Comparison of ENCODE assay signal across 16 cellular contexts in the genomic region with DNA sequence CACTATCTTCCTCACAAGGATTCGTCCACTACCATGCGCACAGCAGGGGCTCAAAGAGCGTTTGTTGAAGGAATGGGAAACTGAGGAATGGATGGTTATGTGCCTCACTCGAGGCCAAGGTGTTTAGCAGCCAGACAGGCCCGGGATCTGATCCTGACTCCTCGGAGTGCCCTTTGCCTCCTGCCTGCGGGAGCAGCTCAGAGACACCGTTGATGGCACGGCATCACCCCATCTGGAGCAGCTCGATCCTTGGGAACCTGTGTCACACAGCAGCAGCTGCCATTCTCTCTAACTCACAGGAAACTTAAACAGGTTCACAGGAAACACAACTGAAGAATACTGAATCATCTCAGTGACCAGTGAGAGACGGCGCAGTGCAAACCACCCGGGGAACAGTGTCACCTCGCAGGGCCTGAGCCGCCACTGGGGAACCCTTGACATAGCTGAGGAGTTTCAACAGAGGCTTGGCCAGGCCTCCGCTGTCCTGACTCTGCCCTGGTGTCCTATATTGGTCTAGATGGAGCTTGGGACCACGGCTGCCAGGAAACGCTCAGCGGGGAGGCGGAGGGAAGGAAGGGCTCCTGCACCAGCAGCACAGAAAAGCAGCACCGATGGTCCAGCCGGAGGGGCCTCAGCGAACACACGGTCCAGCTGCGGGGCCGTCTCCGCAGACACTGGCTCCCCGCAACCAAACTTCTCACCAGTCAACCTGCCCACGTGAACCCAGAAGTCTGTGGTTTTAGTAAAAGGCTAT.
"Had no signal": no experiment of that assay in that cellular context is flagged by ENCODE, and none has a peak within 500 bp of the region (broad histone marks: within the 10 kb centered on the region; RNA-seq: fewer than 3 reads in every experiment).

No MANE protein-coding gene starts in this region.

- H2AFZ ChIP-seq: hepatocyte had no signal

- ATAC-seq: gastrocnemius medialis; naive thymus-derived CD4-positive, alpha-beta T cell; sciatic nerve had no signal

- H3K27ac ChIP-seq: dorsolateral prefrontal cortex, gastrocnemius medialis, hepatocyte, skin epidermis, tibial artery, upper lobe of left lung had no signal

- H3K9me3 ChIP-seq: gastrocnemius medialis, tibial artery, upper lobe of left lung had no signal

- H3K27me3 ChIP-seq: upper lobe of left lung had no signal

- H3K79me2 ChIP-seq: hepatocyte had no signal

- H3K4me3 ChIP-seq: dorsolateral prefrontal cortex, gastrocnemius medialis, hepatocyte, skin epidermis, tibial artery, upper lobe of left lung had no signal

- H3K36me3 ChIP-seq: gastrocnemius medialis, tibial artery, upper lobe of left lung had no signal

- H3K4me1 ChIP-seq: gastrocnemius medialis, tibial artery, upper lobe of left lung had no signal

- H3K4me2 ChIP-seq: hepatocyte had no signal

- DNase-seq: central memory CD4-positive, alpha-beta T cell; cortex of kidney; effector CD8-positive, alpha-beta T cell; gastrocnemius medialis; kidney glomerular epithelial cell; mammary epithelial cell; naive thymus-derived CD4-positive, alpha-beta T cell; nephron progenitor cell; stimulated activated CD4-positive, alpha-beta T cell treated with anti-CD3 and anti-CD28 coated beads, Interleukin-12 subunit alpha, Interleukin-12 subunit beta, amount 100 ng/mL, for 4 hours; stimulated activated naive CD4-positive, alpha-beta T cell; upper lobe of left lung had no signal
